22 cellular contexts compared by ENCODE assay signal in the genomic region with DNA sequence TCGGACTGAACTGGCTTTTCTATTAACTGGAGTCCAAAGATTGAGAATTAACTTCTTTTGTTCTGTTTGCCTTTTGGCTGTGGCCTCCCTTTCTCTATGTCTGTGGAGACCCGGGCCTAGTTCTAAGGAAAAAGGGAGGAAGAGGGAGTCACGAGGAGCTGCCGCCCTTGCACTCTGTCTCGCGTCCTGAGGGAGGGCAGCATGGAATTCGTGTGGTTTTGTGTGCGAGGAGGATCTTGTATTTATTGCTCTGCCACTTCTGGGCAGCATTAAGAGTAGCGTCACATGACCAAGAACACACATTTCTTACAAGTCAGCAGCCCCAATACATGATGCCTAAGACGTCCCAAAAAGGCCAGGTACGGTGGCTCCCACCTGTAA. TPM values are rescaled to one million over a fixed set of nuclear protein-coding genes. Genes with fewer than 3 reads are reported as not detected.
DNase-seq lines count a peak whose midpoint lies in the region; ATAC-seq lines count a peak whose summit lies in the region.
"Had no signal": no experiment of that assay in that cellular context is flagged by ENCODE, and none has a peak within 500 bp of the region (broad histone marks: within the 10 kb centered on the region; RNA-seq: fewer than 3 reads in every experiment).

No MANE protein-coding gene starts in this region.

- H3K27me3 ChIP-seq in BLaER1 treated with 17β-estradiol and CSF1 and Interleukin-3, amounts not matched to agents 10 nM and 100 nM, result no peaks in the 10 kb centered on the region
- no peaks in the 10 kb centered on the region for H3K27me3 ChIP-seq in CD4-positive, alpha-beta memory T cell (ENCODE audit: insufficient read depth, low read length)
- H3K27me3 ChIP-seq: BE2C had no signal

- H3K27ac ChIP-seq in BLaER1 treated with 17β-estradiol and CSF1 and Interleukin-3, amounts not matched to agents 10 nM and 100 nM, result peak overlapping the region in 7 of 11 experiments; percentile 16 to 48 (median 43); a peak in 10 of 22 replicates
- H3K27ac ChIP-seq in CD4-positive, alpha-beta memory T cell (ENCODE audit: low read depth, low read length), result no peak overlapping the region
- H3K27ac ChIP-seq: GM23248 had no signal

- H3K9ac ChIP-seq in BLaER1 treated with 17β-estradiol and CSF1 and Interleukin-3, amounts not matched to agents 10 nM and 100 nM, result peak overlapping the region in 7 of 11 experiments; percentile 1 to 54 (median 33); a peak in 6 of 22 replicates
- H3K9ac ChIP-seq: GM23248 had no signal

- DNase-seq in CD4-positive, alpha-beta memory T cell, result no peak
- DNase-seq in naive B cell (no peak), T1000 (lab: John Stamatoyannopoulos, UW) (no peak)
- DNase-seq: activated CD4-positive, alpha-beta T cell treated with anti-CD3 and anti-CD28 coated beads for 4 hours; BE2C; DMS79; GM23248; NCI-H2029; NCI-H510A; SHP77 treated with DMSO at 0.1 percent for 48 hours; stimulated activated CD4-positive, alpha-beta T cell treated with anti-CD3 and anti-CD28 coated beads, Interleukin-2, amount 100 ng/mL, for 48 hours had no signal

- no peak for ATAC-seq in activated T-helper 17 cell treated with anti-CD3 and anti-CD28 coated beads, Interleukin-2, amount 50 U/mL, for 72 hours (replicated peaks)
- ATAC-seq in naive B cell (ENCODE audit: low read depth in 2 of 2) (no peak), HG02938 (IDR thresholded peaks at IDR 0.05; ENCODE audit: unreplicated experiment) (no peak), HG03025 (IDR thresholded peaks at IDR 0.05; ENCODE audit: low FRiP score, unreplicated experiment) (no peak)
- ATAC-seq: left colon had no signal

- no peaks in the 10 kb centered on the region for H3K9me3 ChIP-seq in BLaER1 treated with 17β-estradiol and CSF1 and Interleukin-3, amounts not matched to agents 10 nM and 100 nM (replicated peaks in 1 of 11)
- no peaks in the 10 kb centered on the region for H3K9me3 ChIP-seq in CD4-positive, alpha-beta memory T cell (ENCODE audit: control insufficient read depth in 1 of 2, low read length in 2 of 2)
- H3K9me3 ChIP-seq: BE2C, mucosa of descending colon, thoracic aorta had no signal

- H3K4me3 ChIP-seq in BLaER1 treated with 17β-estradiol and CSF1 and Interleukin-3, amounts not matched to agents 10 nM and 100 nM, result no peak overlapping the region
- no peak overlapping the region for H3K4me3 ChIP-seq in CD4-positive, alpha-beta memory T cell (ENCODE audit: low read length in 2 of 2)
- H3K4me3 ChIP-seq: GM23248, mucosa of descending colon, thoracic aorta had no signal

- no peaks in the 10 kb centered on the region for H3K27me3 Mint-ChIP-seq in CD4-positive, alpha-beta memory T cell
- H3K27me3 Mint-ChIP-seq in activated T-helper 17 cell treated with anti-CD3 and anti-CD28 coated beads, Interleukin-2, amount 50 U/mL, for 72 hours, result no peaks in the 10 kb centered on the region
- H3K27me3 Mint-ChIP-seq in naive B cell, result no peaks in the 10 kb centered on the region

- H3K9me3 Mint-ChIP-seq in CD4-positive, alpha-beta memory T cell, result no peaks in the 10 kb centered on the region
- H3K9me3 Mint-ChIP-seq in activated T-helper 17 cell treated with anti-CD3 and anti-CD28 coated beads, Interleukin-2, amount 50 U/mL, for 72 hours, result no peaks in the 10 kb centered on the region
- H3K9me3 Mint-ChIP-seq in naive B cell, result no peaks in the 10 kb centered on the region

- H3K4me1 Mint-ChIP-seq in CD4-positive, alpha-beta memory T cell, result peaks cover 6 to 18% (median 14%) of the 10 kb centered on the region in 4 donors
- peaks cover 17% of the 10 kb centered on the region for H3K4me1 Mint-ChIP-seq in activated T-helper 17 cell treated with anti-CD3 and anti-CD28 coated beads, Interleukin-2, amount 50 U/mL, for 72 hours
- peaks cover 6 to 17% (median 11%) of the 10 kb centered on the region in 3 donors for H3K4me1 Mint-ChIP-seq in naive B cell

- peaks cover 63 to 75% of the 10 kb centered on the region in 2 donors for H3K36me3 Mint-ChIP-seq in CD4-positive, alpha-beta memory T cell
- peaks cover 86% of the 10 kb centered on the region for H3K36me3 Mint-ChIP-seq in activated T-helper 17 cell treated with anti-CD3 and anti-CD28 coated beads, Interleukin-2, amount 50 U/mL, for 72 hours (ENCODE audit: low read depth)
- H3K36me3 Mint-ChIP-seq in naive B cell, result peaks cover 46 to 58% of the 10 kb centered on the region in 2 donors

- POLR2A ChIA-PET in CD4-positive, alpha-beta memory T cell (lab: Charles Lee; ENCODE audit: partially characterized antibody), result no interaction called here

- peaks cover 0 to 35% (median 10%) of the 10 kb centered on the region in 11 experiments; a peak in 8 of 22 replicates for H4K20me1 ChIP-seq in BLaER1 treated with 17β-estradiol and CSF1 and Interleukin-3, amounts not matched to agents 10 nM and 100 nM

- H3K4me1 ChIP-seq in BLaER1 treated with 17β-estradiol and CSF1 and Interleukin-3, amounts not matched to agents 10 nM and 100 nM, result peaks cover 33 to 48% (median 40%) of the 10 kb centered on the region in 10 experiments
- peaks cover 5% of the 10 kb centered on the region for H3K4me1 ChIP-seq in CD4-positive, alpha-beta memory T cell (ENCODE audit: insufficient read depth, low read length)
- H3K4me1 ChIP-seq: BE2C had no signal

- peak overlapping the region in 5 of 7 donors; percentile 7 to 48 (median 35) for H3K27ac Mint-ChIP-seq in CD4-positive, alpha-beta memory T cell
- peak overlapping the region; percentile 71 for H3K27ac Mint-ChIP-seq in activated T-helper 17 cell treated with anti-CD3 and anti-CD28 coated beads, Interleukin-2, amount 50 U/mL, for 72 hours
- peak overlapping the region in 4 of 6 donors; percentile 16 to 79 (median 39) for H3K27ac Mint-ChIP-seq in naive B cell

- intact Hi-C loops in CD4-positive, alpha-beta memory T cell (cut with micrococcal nuclease), result no loop called here

- CTCF ChIA-PET in CD4-positive, alpha-beta memory T cell (lab: Charles Lee; ENCODE audit: partially characterized antibody), result interaction anchor here (1.7 to 1.8 kb wide), 2 partner anchors 8 to 78 kb away, joined by 5 to 6 read pairs; no protein-coding TSS in a partner anchor

- H3K4me3 Mint-ChIP-seq in CD4-positive, alpha-beta memory T cell, result no peak overlapping the region
- H3K4me3 Mint-ChIP-seq in activated T-helper 17 cell treated with anti-CD3 and anti-CD28 coated beads, Interleukin-2, amount 50 U/mL, for 72 hours, result no peak overlapping the region
- no peak overlapping the region for H3K4me3 Mint-ChIP-seq in naive B cell

- peaks cover 80 to 94% (median 87%) of the 10 kb centered on the region in 11 experiments for H3K36me3 ChIP-seq in BLaER1 treated with 17β-estradiol and CSF1 and Interleukin-3, amounts not matched to agents 10 nM and 100 nM
- peaks cover 56% of the 10 kb centered on the region for H3K36me3 ChIP-seq in CD4-positive, alpha-beta memory T cell (ENCODE audit: insufficient read depth, low read length)

- H3K4me2 ChIP-seq in BLaER1 treated with 17β-estradiol and CSF1 and Interleukin-3, amounts not matched to agents 10 nM and 100 nM, result peak overlapping the region; percentile 43 to 78 (median 62)

RNA-seq across cellular contexts. Expression of a gene that starts 23.6 kb away (rescaled TPM):
- 10 to 100 TPM; 42.9 to 49.8 TPM for total RNA-seq in CD4-positive, alpha-beta memory T cell
- 10 to 100 TPM in 1 of 2 donors, 1 to 10 TPM in 1; 6.2 to 14.2 TPM for polyA plus RNA-seq in CD4-positive, alpha-beta memory T cell
- total RNA-seq in activated T-helper 17 cell treated with anti-CD3 and anti-CD28 coated beads, Interleukin-2, amount 50 U/mL, for 72 hours, result 10 to 100 TPM; 28.7 to 40.6 TPM
- 10 to 100 TPM in 4 of 6 donors, 1 to 10 TPM in 2; 8.3 to 20.7 (median 13.7) TPM for polyA plus RNA-seq in naive B cell (ENCODE audit: low read depth in 6 of 6)

RNA-seq across cellular contexts. Expression of a gene that starts 29.3 kb away (rescaled TPM):
- total RNA-seq in CD4-positive, alpha-beta memory T cell, result 10 to 100 TPM; 10.0 to 10.8 TPM
- 1 to 10 TPM; 2.8 to 3.1 TPM for polyA plus RNA-seq in CD4-positive, alpha-beta memory T cell
- total RNA-seq in activated T-helper 17 cell treated with anti-CD3 and anti-CD28 coated beads, Interleukin-2, amount 50 U/mL, for 72 hours, result 10 to 100 TPM in 1 of 2 donors, 1 to 10 TPM in 1; 4.8 to 10.4 TPM
- polyA plus RNA-seq in naive B cell (ENCODE audit: low read depth in 6 of 6), result 10 to 100 TPM in 1 of 6 donors, 1 to 10 TPM in 5; 1.9 to 10.0 (median 4.8) TPM

RNA-seq across cellular contexts. Expression of a gene that starts 54.8 kb away (rescaled TPM):
- total RNA-seq in CD4-positive, alpha-beta memory T cell, result not detected
- polyA plus RNA-seq in CD4-positive, alpha-beta memory T cell, result not detected
- not detected for total RNA-seq in activated T-helper 17 cell treated with anti-CD3 and anti-CD28 coated beads, Interleukin-2, amount 50 U/mL, for 72 hours
- not detected for polyA plus RNA-seq in naive B cell (ENCODE audit: low read depth in 6 of 6)
- total RNA-seq: endothelial cell of umbilical vein, frontal cortex, GM23248, left colon, MCF 10A, osteocyte, thoracic aorta had no signal
- polyA plus RNA-seq: endothelial cell of umbilical vein, GM23248 had no signal
